Comparison of ENCODE assay signal across 16 cellular contexts in genomic region chr5:141150215-141150992, GRCh38. TPM values are rescaled to one million over a fixed set of nuclear protein-coding genes. Genes with fewer than 3 reads are reported as not detected.
DNase-seq lines count a peak whose midpoint lies in the region; ATAC-seq and TF ChIP-seq lines count a peak whose summit lies in the region.
"Had no signal": no experiment of that assay in that cellular context is flagged by ENCODE, and none has a peak within 500 bp of the region (broad histone marks: within the 10 kb centered on the region; RNA-seq: fewer than 3 reads in every experiment).

No MANE protein-coding gene starts in this region.

- H3K4me1 ChIP-seq in right cardiac atrium (ENCODE audit: control insufficient read depth, insufficient read depth, low read length) (no peaks in the 10 kb centered on the region), Panc1 (ENCODE audit: control insufficient read depth, insufficient read depth, low read length) (peaks cover under 1% of the 10 kb centered on the region; the same call in 1 of the 2 replicates), lower lobe of right lung (no peaks in the 10 kb centered on the region), gastroesophageal sphincter (no peaks in the 10 kb centered on the region)
- H3K4me1 ChIP-seq: SJSA1, transverse colon had no signal

- no TSS peak for BruUV-seq in Panc1 (replicated peaks; lab: Mats Ljungman, UMichigan)

- H3K27me3 ChIP-seq in right cardiac atrium (ENCODE audit: control insufficient read depth, insufficient read depth) (no peaks in the 10 kb centered on the region), Panc1 (ENCODE audit: control insufficient read depth, insufficient read depth, low read length) (no peaks in the 10 kb centered on the region), lower lobe of right lung (ENCODE audit: low read depth) (no peaks in the 10 kb centered on the region), gastroesophageal sphincter (peaks cover 45% of the 10 kb centered on the region)
- H3K27me3 ChIP-seq: SJSA1, transverse colon had no signal

- 36% methylated on average over 33 of the region's 33 CpGs for WGBS in right cardiac atrium
- WGBS in gastroesophageal sphincter (ENCODE audit: low coverage in 1 of 2), 2 donors: 36 to 64% methylated on average over 8 to 14 of the region's 33 CpGs

- intact Hi-C loops in right cardiac atrium (cut with DNase I): no loop called here
- intact Hi-C loops in Right ventricle myocardium superior (cut with DNase I): no loop called here
- intact Hi-C loops in Panc1 (cut with micrococcal nuclease; ENCODE audit: unreplicated experiment): no loop called here
- intact Hi-C loops in lower lobe of right lung (cut with DNase I): no loop called here

- H3K4me3 ChIP-seq in right cardiac atrium (ENCODE audit: low read length) (no peak overlapping the region), Panc1 (ENCODE audit: low read depth in 2 of 2, low read length in 2 of 2) (peak overlapping the region; percentile 39 to 45), lower lobe of right lung (peak overlapping the region; percentile 15), gastroesophageal sphincter (peak overlapping the region in 1 of 2 donors; percentile 6)
- H3K4me3 ChIP-seq: SJSA1, transverse colon had no signal

- in situ Hi-C loops in Panc1 (cut with HindIII; ENCODE audit: low pct_unique_long_range_greater_than_20kb, low sequenced_read_pairs): no loop called here

- DNase-seq in right cardiac atrium (peak in 2 of 3 donors; percentile 36 to 37), Right ventricle myocardium superior (no peak), Panc1 (ENCODE audit: low read depth, low spot score) (no peak), lower lobe of right lung (no peak), midbrain (lab: John Stamatoyannopoulos, UW) (no peak), GOT3 (lab: John Stamatoyannopoulos, UW) (no peak), NCI-H1417 (lab: John Stamatoyannopoulos, UW) (no peak)
- DNase-seq: activated CD4-positive, alpha-beta T cell treated with anti-CD3 and anti-CD28 coated beads for 48 hours; activated CD8-positive, alpha-beta memory T cell treated with anti-CD3 and anti-CD28 coated beads, Interleukin-2, amount 50 U/mL, for 48 hours; activated gamma-delta T cell; Calu3; effector CD4-positive, alpha-beta T cell; NCI-H1105; transverse colon had no signal

- no peak for TF ChIP-seq EP300 in gastroesophageal sphincter (IDR thresholded peaks at IDR 0.05)

- H3K36me3 ChIP-seq in Panc1 (ENCODE audit: control insufficient read depth, insufficient read depth, low read length): no peaks in the 10 kb centered on the region
- no peaks in the 10 kb centered on the region for H3K36me3 ChIP-seq in lower lobe of right lung
- no peaks in the 10 kb centered on the region for H3K36me3 ChIP-seq in gastroesophageal sphincter
- H3K36me3 ChIP-seq: SJSA1, transverse colon had no signal

- H3K27ac ChIP-seq in right cardiac atrium (ENCODE audit: low read length) (no peak overlapping the region), Panc1 (ENCODE audit: low read length) (no peak overlapping the region), lower lobe of right lung (no peak overlapping the region), gastroesophageal sphincter (no peak overlapping the region)
- H3K27ac ChIP-seq: SJSA1, transverse colon had no signal

- CTCF ChIA-PET in Panc1 (lab: Charles Lee): interaction anchor here (0.6 kb wide), 1 partner anchor 55 kb away, joined by 3 read pairs; no protein-coding TSS in a partner anchor

- TF ChIP-seq CTCF in Panc1 (IDR thresholded peaks at IDR 0.05) (no peak; the same call in 1 of the 2 replicates), lower lobe of right lung (IDR thresholded peaks at IDR 0.05) (no peak), gastroesophageal sphincter (IDR thresholded peaks at IDR 0.05) (no peak)

- ATAC-seq in right cardiac atrium (no peak), Right ventricle myocardium superior (ENCODE audit: poor library complexity) (no peak), Panc1 (0 out of 2 replicates have a peak, but pooled peaks have one; percentile 66), lower lobe of right lung (no peak), gastroesophageal sphincter (no peak)

- TF ChIP-seq POLR2A in gastroesophageal sphincter (IDR thresholded peaks at IDR 0.05): no peak

- POLR2A ChIA-PET in Panc1 (lab: Charles Lee): no interaction called here

- H3K9me3 ChIP-seq in right cardiac atrium (ENCODE audit: control insufficient read depth, low read length) (peaks cover 2% of the 10 kb centered on the region), Panc1 (ENCODE audit: control insufficient read depth, insufficient read depth, low read depth, low read length) (no peaks in the 10 kb centered on the region), lower lobe of right lung (peaks cover 9% of the 10 kb centered on the region), gastroesophageal sphincter (peaks cover 0 to 93% (median 0%) of the 10 kb centered on the region in 3 donors)

RNA-seq across cellular contexts. Expression of gene PCDHB6, which starts 0.5 kb away (rescaled TPM):
- total RNA-seq in right cardiac atrium: under 1 TPM; 0.42 to 0.76 (median 0.58) TPM
- 0.34 TPM for polyA plus RNA-seq in right cardiac atrium
- 0.35 TPM for total RNA-seq in Right ventricle myocardium superior
- total RNA-seq in Panc1 (2021; ENCODE audit: unreplicated experiment): 1.9 TPM
- 2.4 TPM for polyA plus RNA-seq in Panc1 (2012; ENCODE audit: insufficient read length)
- total RNA-seq in lower lobe of right lung: 0.41 TPM
- total RNA-seq in gastroesophageal sphincter: 1 to 10 TPM; 1.0 to 2.0 (median 1.5) TPM
- total RNA-seq: Calu3 had no signal

RNA-seq across cellular contexts. Expression of gene PCDHB5, which starts 15.4 kb away (rescaled TPM):
- total RNA-seq in right cardiac atrium: 1 to 10 TPM; 2.5 to 3.1 (median 2.7) TPM
- 1.3 TPM for polyA plus RNA-seq in right cardiac atrium
- 1.3 TPM for total RNA-seq in Right ventricle myocardium superior
- 0.08 TPM for total RNA-seq in Panc1 (2021; ENCODE audit: unreplicated experiment)
- polyA plus RNA-seq in Panc1 (2012; ENCODE audit: insufficient read length): 1.6 TPM
- 1.8 TPM for total RNA-seq in lower lobe of right lung
- 1 to 10 TPM; 3.2 to 8.6 (median 5.8) TPM for total RNA-seq in gastroesophageal sphincter
- total RNA-seq: Calu3 had no signal

RNA-seq across cellular contexts. Expression of gene PCDHB7, which starts 22.0 kb away (rescaled TPM):
- total RNA-seq in right cardiac atrium (1 to 10 TPM in 3 of 4 donors, under 1 TPM in 1; 0.79 to 1.7 (median 1.6) TPM), Right ventricle myocardium superior (0.62 TPM), Panc1 (2021; ENCODE audit: unreplicated experiment) (1.3 TPM), lower lobe of right lung (1.9 TPM), gastroesophageal sphincter (1 to 10 TPM; 1.7 to 3.0 (median 2.4) TPM)
- 0.57 TPM for polyA plus RNA-seq in right cardiac atrium
- 1.1 TPM for polyA plus RNA-seq in Panc1 (2012; ENCODE audit: insufficient read length)

RNA-seq across cellular contexts. Expression of gene PCDHB8, which starts 27.2 kb away (rescaled TPM):
- total RNA-seq in right cardiac atrium: 1 to 10 TPM; 2.2 to 5.2 (median 2.6) TPM
- polyA plus RNA-seq in right cardiac atrium: 0.84 TPM
- 2.1 TPM for total RNA-seq in Right ventricle myocardium superior
- total RNA-seq in Panc1 (2021; ENCODE audit: unreplicated experiment): 7.6 TPM
- 9.0 TPM for polyA plus RNA-seq in Panc1 (2012; ENCODE audit: insufficient read length)
- 2.6 TPM for total RNA-seq in lower lobe of right lung
- 1 to 10 TPM in 3 of 4 donors, under 1 TPM in 1; 0.27 to 1.5 (median 1.2) TPM for total RNA-seq in gastroesophageal sphincter

RNA-seq across cellular contexts. Expression of gene PCDHB4, which starts 28.8 kb away (rescaled TPM):
- total RNA-seq in right cardiac atrium (1 to 10 TPM; 2.6 to 3.6 (median 3.1) TPM), Right ventricle myocardium superior (1.7 TPM), Panc1 (2021; ENCODE audit: unreplicated experiment) (0.26 TPM), lower lobe of right lung (2.2 TPM), gastroesophageal sphincter (1 to 10 TPM; 2.8 to 5.6 (median 4.8) TPM)
- polyA plus RNA-seq in right cardiac atrium: 1.3 TPM
- polyA plus RNA-seq in Panc1 (2012; ENCODE audit: insufficient read length): 1.0 TPM
- total RNA-seq: Calu3 had no signal

Comparison
In these comparisons a context has a peak if more than half of its experiments do, and no peak if none do; other contexts are left out.
1. DNase-seq: peak in right cardiac atrium (2 of 3); none in Right ventricle myocardium superior (single experiment), Panc1 (single experiment), lower lobe of right lung (single experiment), midbrain (single experiment), GOT3 (single experiment) and NCI-H1417 (0 of 3).